In the genomic region with DNA sequence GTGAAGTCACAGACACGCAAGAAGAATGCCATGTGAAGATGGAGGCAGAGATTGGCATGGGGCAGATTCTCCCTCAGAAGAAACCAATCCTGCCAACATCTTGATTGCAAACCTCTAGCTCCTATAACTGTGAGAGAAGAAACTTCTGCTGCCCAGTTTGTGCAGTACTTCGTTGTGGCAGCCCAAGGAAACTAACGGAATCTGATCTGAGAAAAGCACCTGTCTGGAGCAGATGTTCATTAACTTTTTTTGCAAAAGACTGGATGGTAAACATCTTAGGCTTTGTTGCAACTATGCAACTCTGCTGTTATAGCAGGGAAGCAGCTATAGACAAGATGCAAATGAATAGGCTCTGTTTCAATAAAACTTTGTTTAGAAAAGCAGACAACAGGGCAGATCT, we compare ENCODE assay signal across 24 cellular contexts. TPM values are rescaled to one million over a fixed set of nuclear protein-coding genes. Genes with fewer than 3 reads are reported as not detected.
"Had no signal": no experiment of that assay in that cellular context is flagged by ENCODE, and none has a peak within 500 bp of the region (broad histone marks: within the 10 kb centered on the region; RNA-seq: fewer than 3 reads in every experiment).

No MANE protein-coding gene starts in this region.

- H3K9me3 ChIP-seq: ascending aorta, left ventricle myocardium inferior, right atrium auricular region had no signal

- ATAC-seq: activated CD4-positive, CD25-positive, alpha-beta regulatory T cell treated with anti-CD3 and anti-CD28 coated beads, Interleukin-2, amount 50 U/mL, for 24 hours; activated T-helper 17 cell treated with anti-CD3 and anti-CD28 coated beads, Interleukin-2, amount 50 U/mL, for 72 hours; effector memory CD8-positive, alpha-beta T cell; foreskin keratinocyte; stimulated activated naive CD8-positive, alpha-beta T cell treated with anti-CD3 and anti-CD28 coated beads, Interleukin-15, Interleukin-2, amounts not matched to agents 100 U/mL and 50 U/mL, for 24 hours had no signal

- H3K27ac ChIP-seq: ascending aorta, foreskin keratinocyte, left ventricle myocardium inferior, right atrium auricular region, skin epidermis had no signal

- FAIRE-seq: bronchial epithelial cell had no signal

- DNase-seq: activated CD8-positive, alpha-beta memory T cell treated with anti-CD3 and anti-CD28 coated beads, Interleukin-2, amount 50 U/mL, for 48 hours; effector memory CD8-positive, alpha-beta T cell; foreskin keratinocyte; glutamatergic neuron; hypothalamus; left ventricle myocardium inferior; naive B cell; occipital lobe; stimulated activated CD4-positive, alpha-beta T cell treated with anti-CD3 and anti-CD28 coated beads, Interleukin-15, amount 100 ng/mL, for 24 hours; stimulated activated CD4-positive, alpha-beta T cell treated with anti-CD3 and anti-CD28 coated beads, Interleukin-4, amount 100 ng/mL, for 1 hour; stimulated activated naive CD8-positive, alpha-beta T cell treated with anti-CD3 and anti-CD28 coated beads, Interleukin-15, Interleukin-2, amounts not matched to agents 100 U/mL and 50 U/mL, for 24 hours had no signal

- H3K9me3 Mint-ChIP-seq: activated T-helper 17 cell treated with anti-CD3 and anti-CD28 coated beads, Interleukin-2, amount 50 U/mL, for 72 hours; dendritic cell treated with granulocyte-macrophage colony-stimulating factor and Interleukin-4, amounts not matched to agents 40 ng/mL and 50 ng/mL, for 4 days; effector memory CD8-positive, alpha-beta T cell; naive B cell; type B pancreatic cell had no signal

- H3K27me3 Mint-ChIP-seq: activated T-helper 17 cell treated with anti-CD3 and anti-CD28 coated beads, Interleukin-2, amount 50 U/mL, for 72 hours; dendritic cell treated with granulocyte-macrophage colony-stimulating factor and Interleukin-4, amounts not matched to agents 40 ng/mL and 50 ng/mL, for 4 days; effector memory CD8-positive, alpha-beta T cell; naive B cell; progenitor cell of endocrine pancreas; type B pancreatic cell had no signal

- H3K4me3 ChIP-seq: ascending aorta, left ventricle myocardium inferior, right atrium auricular region, skin epidermis had no signal

- H3K4me1 ChIP-seq: ascending aorta, left ventricle myocardium inferior, right atrium auricular region had no signal

- H3K36me3 ChIP-seq: ascending aorta, left ventricle myocardium inferior, right atrium auricular region had no signal

- H3K27me3 ChIP-seq: ascending aorta, foreskin keratinocyte, right atrium auricular region had no signal

- H3K36me3 Mint-ChIP-seq: type B pancreatic cell had no signal

- H3K4me3 Mint-ChIP-seq: activated T-helper 17 cell treated with anti-CD3 and anti-CD28 coated beads, Interleukin-2, amount 50 U/mL, for 72 hours; dendritic cell treated with granulocyte-macrophage colony-stimulating factor and Interleukin-4, amounts not matched to agents 40 ng/mL and 50 ng/mL, for 4 days; effector memory CD8-positive, alpha-beta T cell; naive B cell; type B pancreatic cell had no signal

- H3K27ac Mint-ChIP-seq: dendritic cell treated with granulocyte-macrophage colony-stimulating factor and Interleukin-4, amounts not matched to agents 40 ng/mL and 50 ng/mL, for 4 days; progenitor cell of endocrine pancreas; type B pancreatic cell had no signal

RNA-seq across cellular contexts. Expression of gene CPB2, which starts 25.1 kb away (rescaled TPM):
- total RNA-seq: activated T-helper 17 cell treated with anti-CD3 and anti-CD28 coated beads, Interleukin-2, amount 50 U/mL, for 72 hours; ascending aorta; bronchial epithelial cell; cerebellum; foreskin keratinocyte; kidney epithelial cell; left ventricle myocardium inferior; mononuclear cell; occipital lobe; progenitor cell of endocrine pancreas; right atrium auricular region; temporal lobe had no signal
- polyA plus RNA-seq: foreskin keratinocyte had no signal
